8 cellular contexts compared by ENCODE assay signal in genomic region chr5:35924950-35925722, GRCh38. TPM values are rescaled to one million over a fixed set of nuclear protein-coding genes. Genes with fewer than 3 reads are reported as not detected.
DNase-seq lines count a peak whose midpoint lies in the region; ATAC-seq and TF ChIP-seq lines count a peak whose summit lies in the region.

No MANE protein-coding gene starts in this region.

- peak overlapping the region; percentile 77 for H3K27ac Mint-ChIP-seq in central memory CD8-positive, alpha-beta T cell (ENCODE audit: low read depth)

- H3K4me3 ChIP-seq in DND-41 (ENCODE audit: low read depth in 1 of 2, low read length in 2 of 2): peak overlapping the region in 1 of 2 experiments; percentile 45; a peak in 2 of 4 replicates
- H3K4me3 ChIP-seq in GM23248: peak overlapping the region; percentile 49

- H3K9me3 Mint-ChIP-seq in central memory CD8-positive, alpha-beta T cell: no peaks in the 10 kb centered on the region

- no peaks in the 10 kb centered on the region for H3K36me3 ChIP-seq in DND-41 (ENCODE audit: insufficient read depth, low read length)
- no peaks in the 10 kb centered on the region for H3K36me3 ChIP-seq in GM23248 (ENCODE audit: low read depth)

- peaks cover 4% of the 10 kb centered on the region for H3K36me3 Mint-ChIP-seq in central memory CD8-positive, alpha-beta T cell (ENCODE audit: insufficient read depth)

- H4K20me1 ChIP-seq in DND-41 (ENCODE audit: insufficient read depth, low read length) (no peaks in the 10 kb centered on the region), GM23248 (ENCODE audit: insufficient read depth) (no peaks in the 10 kb centered on the region)

- H3K27ac ChIP-seq in DND-41 (ENCODE audit: low read length) (peak overlapping the region; percentile 86), GM23248 (peak overlapping the region; percentile 70)

- peaks cover 66% of the 10 kb centered on the region for H3K4me1 ChIP-seq in DND-41 (ENCODE audit: insufficient read depth, low read length)
- H3K4me1 ChIP-seq in GM23248 (ENCODE audit: insufficient read depth): peaks cover 23% of the 10 kb centered on the region

- ATAC-seq in DND-41 (ENCODE audit: insufficient read depth, low read depth) (peak; percentile 91), left lobe of liver (peak; percentile 89), GM19023 (IDR thresholded peaks at IDR 0.05; ENCODE audit: unreplicated experiment) (no peak)
- peak; percentile 95 for ATAC-seq in central memory CD8-positive, alpha-beta T cell (replicated peaks; ENCODE audit: extremely low read depth, poor library complexity, severe bottlenecking)

- H3K4me2 ChIP-seq in DND-41 (ENCODE audit: insufficient read depth, low read length): peak overlapping the region; percentile 63
- peak overlapping the region; percentile 79 for H3K4me2 ChIP-seq in GM23248 (ENCODE audit: unreplicated experiment)

- H3K27me3 ChIP-seq in DND-41 (ENCODE audit: insufficient read depth, low read length, poor library complexity) (no peaks in the 10 kb centered on the region), GM23248 (replicated peaks; ENCODE audit: insufficient read depth) (peaks cover 15% of the 10 kb centered on the region; the same call in 1 of the 2 replicates)

- peaks cover 19% of the 10 kb centered on the region for H3K79me2 ChIP-seq in DND-41 (ENCODE audit: insufficient read depth, low read length)
- H3K79me2 ChIP-seq in GM23248 (ENCODE audit: insufficient read depth): no peaks in the 10 kb centered on the region

- no peaks in the 10 kb centered on the region for H3K9me2 ChIP-seq in GM23248 (ENCODE audit: insufficient read depth)

- peak; percentile 95 for DNase-seq in DND-41
- peak; percentile 90 for DNase-seq in GM23248
- DNase-seq in NCI-H1930 (lab: John Stamatoyannopoulos, UW): peak; percentile 43 to 72
- DNase-seq in activated CD4-positive, alpha-beta T cell treated with anti-CD3 and anti-CD28 coated beads for 24 hours (ENCODE audit: low read depth in 2 of 2): peak; percentile 77 to 80
- peak; percentile 72 to 74 for DNase-seq in central memory CD8-positive, alpha-beta T cell (ENCODE audit: low spot score in 2 of 2)
- peak; percentile 60 for DNase-seq in left lobe of liver (ENCODE audit: low spot score)
- DNase-seq in stimulated activated CD4-positive, alpha-beta T cell treated with anti-CD3 and anti-CD28 coated beads, TNF-alpha, amount 100 ng/mL, for 1 hour (ENCODE audit: low read depth in 3 of 3, low spot score in 1 of 3): peak; percentile 72 to 78 (median 75)

- peaks cover 23% of the 10 kb centered on the region for H3F3A ChIP-seq in GM23248 (ENCODE audit: insufficient read depth)

- peak overlapping the region; percentile 80 for H2AFZ ChIP-seq in DND-41 (ENCODE audit: low read depth, low read length)
- H2AFZ ChIP-seq in GM23248: peak overlapping the region; percentile 69

- H3K9ac ChIP-seq in DND-41 (ENCODE audit: low read depth, low read length) (peak overlapping the region; percentile 59), GM23248 (peak overlapping the region; percentile 47)

- WGBS in GM23248 (ENCODE audit: low coverage in 1 of 2, low lambda C conversion rate in 2 of 2, missing lambda C conversion rate in 2 of 2), 2 experiments: 21 to 23% methylated on average over 21 of the region's 21 CpGs

- in situ Hi-C loops in GM23248 (cut with MboI): loop anchor here (5.0 to 25.0 kb wide), 4 partner anchors 150 to 830 kb away; no protein-coding TSS in a partner anchor

- peak overlapping the region; percentile 76 for H3K4me3 Mint-ChIP-seq in central memory CD8-positive, alpha-beta T cell

- TF ChIP-seq CTCF in DND-41 (IDR thresholded peaks at IDR 0.05; ENCODE audit: borderline replicate concordance, extremely low read depth, low read length, poor library complexity, severe bottlenecking): peak; percentile 100

- peaks cover 24% of the 10 kb centered on the region for H3K27me3 Mint-ChIP-seq in central memory CD8-positive, alpha-beta T cell

- H3K9me3 ChIP-seq in DND-41 (ENCODE audit: insufficient read depth, low read length, severe bottlenecking) (peaks cover 2% of the 10 kb centered on the region), GM23248 (ENCODE audit: low read depth) (no peaks in the 10 kb centered on the region)

- peaks cover 34% of the 10 kb centered on the region for H3K4me1 Mint-ChIP-seq in central memory CD8-positive, alpha-beta T cell

RNA-seq across cellular contexts. Expression of gene CAPSL, which starts 13.3 kb away (rescaled TPM):
- 4.5 TPM in 1 of 2 replicates, not detected in the other for total RNA-seq in GM23248 (2014; rRNA removed; shearing (Covaris generic))
- polyA plus RNA-seq in GM23248 (2016; fragmentation: Nextera tagmentation; extraction: Ambion mirVana): 0.19 and 0.47 TPM in 2 replicates
- not detected for total RNA-seq in left lobe of liver
